In the genomic region with DNA sequence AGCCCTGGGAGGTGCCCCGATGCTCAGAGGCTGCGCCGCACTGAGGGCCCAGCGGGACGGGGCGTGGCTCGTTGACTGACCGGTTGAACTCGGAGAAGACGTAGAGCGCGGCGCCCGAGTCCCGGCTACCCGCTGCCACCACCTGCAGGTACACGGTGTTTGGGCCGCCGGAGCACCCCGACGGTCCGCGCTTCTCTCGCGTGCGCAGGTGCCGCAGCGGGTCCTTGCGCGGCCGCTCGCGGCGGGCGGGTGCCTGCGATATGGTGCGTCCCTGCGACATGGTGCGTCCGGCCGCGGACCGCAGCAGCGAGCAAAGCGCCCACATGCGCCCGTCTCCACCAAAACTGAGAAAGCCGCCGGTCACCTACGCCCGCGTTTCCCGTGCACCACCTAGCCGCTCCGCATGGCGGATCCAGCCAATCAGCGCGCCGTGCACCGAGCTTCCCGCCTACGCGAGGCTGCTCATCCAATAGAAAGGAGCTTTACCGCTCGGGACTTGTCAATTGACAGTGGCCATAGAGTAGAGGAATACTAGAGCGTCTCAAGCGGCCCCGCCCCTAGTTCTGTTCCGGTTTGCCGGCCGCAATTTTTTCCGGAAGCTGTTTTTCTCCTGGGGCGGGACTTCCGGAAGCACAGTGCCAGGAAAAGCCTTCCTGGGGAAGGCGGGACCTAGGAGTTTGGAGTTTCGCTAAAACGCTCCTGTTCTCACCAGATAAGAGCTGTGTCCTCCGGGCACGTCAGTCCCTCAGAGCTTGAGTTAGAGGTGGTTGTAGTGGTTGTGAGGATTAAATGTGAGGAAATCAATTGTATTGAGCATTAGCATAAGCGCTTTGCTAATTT, we compare ENCODE assay signal across 1 cellular context.
TF ChIP-seq lines count a peak whose summit lies in the region.

ELAC2 (minus strand) TSS at position 405 of the 840 bp plus-strand sequence; CDS start at position 325, 80 bp downstream.

TF ChIP-seq in GM12878, 131 proteins besides CTCF, POLR2A, EP300 and RAD21 (continued from another document):
- peak; percentile 70 for TF ChIP-seq E4F1 (IDR thresholded peaks at IDR 0.05; ENCODE audit: borderline replicate concordance, partially characterized antibody)
- TF ChIP-seq PML (IDR thresholded peaks at IDR 0.05; ENCODE audit: low read length) = no peak; the same call in none of the 2 replicates
- no peak for TF ChIP-seq ZNF622 (IDR thresholded peaks at IDR 0.05)
- TF ChIP-seq CBFB (IDR thresholded peaks at IDR 0.05; ENCODE audit: low read depth) = peak; percentile 72
- TF ChIP-seq SMARCA5 (IDR thresholded peaks at IDR 0.05) = peak; percentile 88
- TF ChIP-seq PKNOX1 (IDR thresholded peaks at IDR 0.05) = peak; percentile 98
- TF ChIP-seq FOS (IDR thresholded peaks at IDR 0.05; ENCODE audit: borderline replicate concordance, extremely low read depth, insufficient read length) = peak; percentile 66
- TF ChIP-seq SRF (IDR thresholded peaks at IDR 0.05; ENCODE audit: low read depth in 2 of 2, low read length in 2 of 2) = peak in 1 of 2 experiments; percentile 49; a peak in 1 of 4 replicates
- no peak for TF ChIP-seq SREBF1 (IDR thresholded peaks at IDR 0.05; ENCODE audit: low read length)
- TF ChIP-seq RAD51 (IDR thresholded peaks at IDR 0.05) = no peak
- no peak for TF ChIP-seq ZNF274 (IDR thresholded peaks at IDR 0.05; ENCODE audit: insufficient read depth, insufficient read length)
- TF ChIP-seq, protein P1, sequence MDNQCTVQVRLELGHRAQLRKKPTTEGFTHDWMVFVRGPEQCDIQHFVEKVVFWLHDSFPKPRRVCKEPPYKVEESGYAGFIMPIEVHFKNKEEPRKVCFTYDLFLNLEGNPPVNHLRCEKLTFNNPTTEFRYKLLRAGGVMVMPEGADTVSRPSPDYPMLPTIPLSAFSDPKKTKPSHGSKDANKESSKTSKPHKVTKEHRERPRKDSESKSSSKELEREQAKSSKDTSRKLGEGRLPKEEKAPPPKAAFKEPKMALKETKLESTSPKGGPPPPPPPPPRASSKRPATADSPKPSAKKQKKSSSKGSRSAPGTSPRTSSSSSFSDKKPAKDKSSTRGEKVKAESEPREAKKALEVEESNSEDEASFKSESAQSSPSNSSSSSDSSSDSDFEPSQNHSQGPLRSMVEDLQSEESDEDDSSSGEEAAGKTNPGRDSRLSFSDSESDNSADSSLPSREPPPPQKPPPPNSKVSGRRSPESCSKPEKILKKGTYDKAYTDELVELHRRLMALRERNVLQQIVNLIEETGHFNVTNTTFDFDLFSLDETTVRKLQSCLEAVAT (IDR thresholded peaks at IDR 0.05) = peak; percentile 60; the same call in 1 of the 2 replicates
- peak; percentile 22; the same call in 1 of the 2 replicates for TF ChIP-seq ZNF217 (IDR thresholded peaks at IDR 0.05)
- peak; percentile 38 for TF ChIP-seq SREBF2 (IDR thresholded peaks at IDR 0.05; ENCODE audit: low read length)
- TF ChIP-seq HDGF (IDR thresholded peaks at IDR 0.05) = peak; percentile 51; the same call in 1 of the 2 replicates
- TF ChIP-seq ZBTB11 (CRISPR knock-in tag; IDR thresholded peaks at IDR 0.05) = no peak; the same call in 1 of the 2 replicates
- TF ChIP-seq IKZF1 (conservative IDR thresholded peaks at IDR 0.05) = peak; percentile 78
- TF ChIP-seq STAT3 (IDR thresholded peaks at IDR 0.05; ENCODE audit: low read depth, low read length) = no peak
- peak; percentile 8 for TF ChIP-seq ZBED1 (IDR thresholded peaks at IDR 0.05; ENCODE audit: borderline replicate concordance)
- no peak for TF ChIP-seq ZBTB4 (CRISPR knock-in tag; IDR thresholded peaks at IDR 0.05)
- peak; percentile 93 for TF ChIP-seq SP1 (IDR thresholded peaks at IDR 0.05; ENCODE audit: low read depth, low read length)
- TF ChIP-seq, protein P2, sequence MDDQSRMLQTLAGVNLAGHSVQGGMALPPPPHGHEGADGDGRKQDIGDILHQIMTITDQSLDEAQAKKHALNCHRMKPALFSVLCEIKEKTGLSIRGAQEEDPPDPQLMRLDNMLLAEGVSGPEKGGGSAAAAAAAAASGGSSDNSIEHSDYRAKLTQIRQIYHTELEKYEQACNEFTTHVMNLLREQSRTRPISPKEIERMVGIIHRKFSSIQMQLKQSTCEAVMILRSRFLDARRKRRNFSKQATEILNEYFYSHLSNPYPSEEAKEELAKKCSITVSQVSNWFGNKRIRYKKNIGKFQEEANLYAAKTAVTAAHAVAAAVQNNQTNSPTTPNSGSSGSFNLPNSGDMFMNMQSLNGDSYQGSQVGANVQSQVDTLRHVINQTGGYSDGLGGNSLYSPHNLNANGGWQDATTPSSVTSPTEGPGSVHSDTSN (IDR thresholded peaks at IDR 0.05; ENCODE audit: insufficient replicate concordance, low read depth, low read length) = peak; percentile 92
- 0 out of 2 replicates have a peak, but pooled peaks have one; percentile 39 for TF ChIP-seq MTA2 (IDR thresholded peaks at IDR 0.05; ENCODE audit: low read depth)
- peak; percentile 68 for TF ChIP-seq RUNX3 (IDR thresholded peaks at IDR 0.05; ENCODE audit: low read length)
- peak; percentile 41; the same call in 1 of the 2 replicates for TF ChIP-seq NFYA (IDR thresholded peaks at IDR 0.05; ENCODE audit: borderline replicate concordance, low read depth, low read length)
- TF ChIP-seq IKZF2 (IDR thresholded peaks at IDR 0.05) = peak; percentile 57 to 61; a peak in 3 of 4 replicates
- TF ChIP-seq ETV6 (conservative IDR thresholded peaks at IDR 0.05 in 1 of 2, IDR thresholded peaks at IDR 0.05 in 1 of 2; ENCODE audit: borderline replicate concordance in 1 of 2, low read depth in 1 of 2) = no peak
- TF ChIP-seq HDAC6 (IDR thresholded peaks at IDR 0.05; ENCODE audit: unreplicated experiment) = peak; percentile 80
- peak; percentile 70 for TF ChIP-seq TCF3 (IDR thresholded peaks at IDR 0.05; ENCODE audit: borderline replicate concordance, insufficient read depth, low read depth, low read length)
- TF ChIP-seq ZZZ3 (IDR thresholded peaks at IDR 0.05; ENCODE audit: control insufficient read depth, insufficient read length, low read depth) = no peak
- TF ChIP-seq NR2F1 (conservative IDR thresholded peaks at IDR 0.05) = peak; percentile 58
- peak; percentile 53; the same call in 1 of the 2 replicates for TF ChIP-seq GATAD2B (conservative IDR thresholded peaks at IDR 0.05; ENCODE audit: low read depth)
